In the genomic region with DNA sequence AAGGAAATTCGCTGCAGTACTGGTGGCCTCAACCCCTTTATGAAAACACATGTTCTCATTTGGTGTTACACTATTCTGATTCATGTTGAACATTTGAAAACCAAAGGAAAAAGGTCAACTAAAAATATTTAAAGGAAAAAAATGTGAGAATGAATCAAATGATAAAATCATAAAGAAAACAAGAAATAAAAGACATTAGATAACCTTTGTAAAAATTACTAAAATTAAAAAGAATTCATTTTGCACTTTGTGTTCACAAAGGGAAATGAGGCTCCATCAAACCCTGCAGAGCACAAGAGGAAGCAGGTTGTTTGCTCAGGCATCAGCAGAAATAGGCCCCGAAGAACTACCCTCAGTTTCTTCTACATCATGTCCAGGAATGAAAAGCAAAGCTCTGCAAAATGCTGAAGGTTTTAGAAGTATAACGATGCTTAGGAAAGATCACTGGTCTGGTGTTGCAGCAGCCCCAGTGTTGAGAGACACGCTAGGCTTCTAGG, we compare ENCODE assay signal across 21 cellular contexts.
"Had no signal": no experiment of that assay in that cellular context is flagged by ENCODE, and none has a peak within 500 bp of the region (broad histone marks: within the 10 kb centered on the region; RNA-seq: fewer than 3 reads in every experiment).

No MANE protein-coding gene starts in this region.

- H3K4me3 ChIP-seq: breast epithelium, hepatocyte, pancreas, right lobe of liver, smooth muscle cell, thyroid gland had no signal

- FAIRE-seq: islet of Langerhans, pancreas had no signal

- H3K36me3 Mint-ChIP-seq: natural killer cell had no signal

- DNase-seq: activated CD4-positive, alpha-beta memory T cell treated with anti-CD3 and anti-CD28 coated beads, Interleukin-2, amount 10 ng/mL, durations not matched to agents 7 days and 5 days; activated CD4-positive, alpha-beta T cell treated with anti-CD3 and anti-CD28 coated beads for 48 hours; activated effector memory CD4-positive, alpha-beta T cell treated with Interleukin-2 at 50 U/mL for 16 hours; activated naive CD4-positive, alpha-beta T cell treated with anti-CD3 and anti-CD28 coated beads, Interleukin-2, amount 50 U/mL, for 16 hours; activated T-cell treated with anti-CD3 and anti-CD28 coated beads, Interleukin-2, amount 50 U/mL, for 4 hours; aorta; effector CD8-positive, alpha-beta T cell; foreskin keratinocyte; left cardiac atrium; mesendoderm; natural killer cell; pancreas; right lobe of liver; stimulated activated CD4-positive, alpha-beta T cell treated with anti-CD3 and anti-CD28 coated beads, Interleukin-4, amount 100 ng/mL, for 24 hours; stimulated activated naive CD4-positive, alpha-beta T cell treated with Interleukin-2 at 50 U/mL for 16 hours; thyroid gland had no signal

- H3K36me3 ChIP-seq: breast epithelium, pancreas, right lobe of liver, thyroid gland had no signal

- H3K9me3 ChIP-seq: breast epithelium, pancreas, right lobe of liver, thyroid gland had no signal

- H3K27ac Mint-ChIP-seq: activated CD4-positive, alpha-beta memory T cell treated with anti-CD3 and anti-CD28 coated beads, Interleukin-2, amount 10 ng/mL, durations not matched to agents 7 days and 5 days; natural killer cell had no signal

- H3K27ac ChIP-seq: breast epithelium, epithelial cell of prostate, foreskin keratinocyte, hepatocyte, pancreas, right lobe of liver, thyroid gland had no signal

- H2AFZ ChIP-seq: hepatocyte had no signal

- H3K4me1 Mint-ChIP-seq: natural killer cell had no signal

- H3K4me1 ChIP-seq: breast epithelium, foreskin keratinocyte, pancreas, right lobe of liver had no signal

- H3K27me3 Mint-ChIP-seq: activated CD4-positive, alpha-beta memory T cell treated with anti-CD3 and anti-CD28 coated beads, Interleukin-2, amount 10 ng/mL, durations not matched to agents 7 days and 5 days had no signal

- ATAC-seq: activated T-cell treated with anti-CD3 and anti-CD28 coated beads, Interleukin-2, amount 50 U/mL, for 4 hours; foreskin keratinocyte; left cardiac atrium; natural killer cell; pancreas; right lobe of liver had no signal

- H3K4me2 ChIP-seq: hepatocyte, smooth muscle cell had no signal

- H3K27me3 ChIP-seq: breast epithelium, foreskin keratinocyte, hepatocyte, pancreas, right lobe of liver, thyroid gland had no signal

- H3K4me3 Mint-ChIP-seq: activated CD4-positive, alpha-beta memory T cell treated with anti-CD3 and anti-CD28 coated beads, Interleukin-2, amount 10 ng/mL, durations not matched to agents 7 days and 5 days; activated T-cell treated with anti-CD3 and anti-CD28 coated beads, Interleukin-2, amount 50 U/mL, for 4 hours; natural killer cell had no signal

- H3K9me3 Mint-ChIP-seq: activated CD4-positive, alpha-beta memory T cell treated with anti-CD3 and anti-CD28 coated beads, Interleukin-2, amount 10 ng/mL, durations not matched to agents 7 days and 5 days; activated T-cell treated with anti-CD3 and anti-CD28 coated beads, Interleukin-2, amount 50 U/mL, for 4 hours; natural killer cell had no signal
